1 cellular context compared by ENCODE assay signal in genomic region chr5:71586941-71587708, GRCh38.
TF ChIP-seq lines count a peak whose summit lies in the region.

Gene MCCC2, plus strand, starts transcription at chr5:71587340. Its CDS starts 86 bp downstream, at chr5:71587426.

TF ChIP-seq in HEK293, 187 proteins besides CTCF, POLR2A, EP300 and RAD21 (continued from another document):
- no peak for TF ChIP-seq PBX3 (CRISPR knock-in tag; IDR thresholded peaks at IDR 0.05)
- no peak for TF ChIP-seq ZNF792 (tag by site-specific recombination; IDR thresholded peaks at IDR 0.05)
- no peak for TF ChIP-seq ZIC2 (tag by site-specific recombination; IDR thresholded peaks at IDR 0.05)
- TF ChIP-seq SP7 (tag by site-specific recombination; IDR thresholded peaks at IDR 0.05): peak; percentile 63; the same call in 1 of the 2 replicates
- TF ChIP-seq ZNF501 (tag by site-specific recombination; IDR thresholded peaks at IDR 0.05): peak; percentile 94
- no peak for TF ChIP-seq ZSCAN18 (tag by site-specific recombination; IDR thresholded peaks at IDR 0.05)
- TF ChIP-seq ZNF391 (tag by site-specific recombination; IDR thresholded peaks at IDR 0.05; ENCODE audit: borderline replicate concordance, low read depth): no peak
- TF ChIP-seq ZNF707 (tag by site-specific recombination; IDR thresholded peaks at IDR 0.05): no peak
- no peak for TF ChIP-seq ZNF221 (tag by site-specific recombination; IDR thresholded peaks at IDR 0.05; ENCODE audit: borderline replicate concordance)
- peak; percentile 58; the same call in 1 of the 2 replicates for TF ChIP-seq ZNF561 (tag by site-specific recombination; IDR thresholded peaks at IDR 0.05; ENCODE audit: borderline replicate concordance)
- peak; percentile 52 for TF ChIP-seq ZNF660 (tag by site-specific recombination; IDR thresholded peaks at IDR 0.05)
- TF ChIP-seq PRDM4 (tag by site-specific recombination; IDR thresholded peaks at IDR 0.05): no peak
- TF ChIP-seq ZNF610 (tag by site-specific recombination; IDR thresholded peaks at IDR 0.05; ENCODE audit: borderline replicate concordance): no peak
- no peak; the same call in 1 of the 2 replicates for TF ChIP-seq ZSCAN4 (tag by site-specific recombination; IDR thresholded peaks at IDR 0.05)
- no peak for TF ChIP-seq ZNF354C (tag by site-specific recombination; IDR thresholded peaks at IDR 0.05; ENCODE audit: borderline replicate concordance, low read depth)
- TF ChIP-seq ZBTB11 (tag by site-specific recombination; conservative IDR thresholded peaks at IDR 0.05; ENCODE audit: low read depth): peak; percentile 65
- TF ChIP-seq ZFP3 (tag by site-specific recombination; IDR thresholded peaks at IDR 0.05; ENCODE audit: low read depth): no peak
- peak; percentile 52 for TF ChIP-seq EGR2 (tag by site-specific recombination; IDR thresholded peaks at IDR 0.05; ENCODE audit: low read depth)
- TF ChIP-seq ZBTB48 (tag by site-specific recombination; IDR thresholded peaks at IDR 0.05): peak; percentile 83
- peak; percentile 82 for TF ChIP-seq KLF9 (tag by site-specific recombination; IDR thresholded peaks at IDR 0.05; ENCODE audit: low read depth)
- no peak for TF ChIP-seq SALL2 (tag by site-specific recombination; IDR thresholded peaks at IDR 0.05; ENCODE audit: borderline replicate concordance)
- TF ChIP-seq ZNF132 (tag by site-specific recombination; IDR thresholded peaks at IDR 0.05; ENCODE audit: borderline replicate concordance): no peak
- no peak for TF ChIP-seq TRIM28 (IDR thresholded peaks at IDR 0.05; ENCODE audit: borderline replicate concordance, low read length)
- TF ChIP-seq ZNF138 (tag by site-specific recombination; IDR thresholded peaks at IDR 0.05; ENCODE audit: borderline replicate concordance): no peak
- TF ChIP-seq ZNF239 (tag by site-specific recombination; IDR thresholded peaks at IDR 0.05): no peak
- TF ChIP-seq ZBTB17 (tag by site-specific recombination; IDR thresholded peaks at IDR 0.05): peak; percentile 98
- no peak for TF ChIP-seq ZNF146 (tag by site-specific recombination; IDR thresholded peaks at IDR 0.05)
- peak; percentile 58; the same call in 1 of the 2 replicates for TF ChIP-seq KLF8 (tag by site-specific recombination; IDR thresholded peaks at IDR 0.05)
- 0 out of 2 replicates have a peak, but pooled peaks have one; percentile 11 for TF ChIP-seq MZF1 (tag by site-specific recombination; IDR thresholded peaks at IDR 0.05; ENCODE audit: borderline replicate concordance)
- TF ChIP-seq ZNF510 (tag by site-specific recombination; IDR thresholded peaks at IDR 0.05; ENCODE audit: insufficient replicate concordance): no peak
- TF ChIP-seq ZFP69B (tag by site-specific recombination; IDR thresholded peaks at IDR 0.05): no peak
- TF ChIP-seq ZNF596 (tag by site-specific recombination; IDR thresholded peaks at IDR 0.05): no peak
- no peak for TF ChIP-seq ZNF148 (tag by site-specific recombination; IDR thresholded peaks at IDR 0.05; ENCODE audit: borderline replicate concordance)
- no peak for TF ChIP-seq ZNF514 (tag by site-specific recombination; IDR thresholded peaks at IDR 0.05)
- TF ChIP-seq GLIS2 (tag by site-specific recombination; IDR thresholded peaks at IDR 0.05): peak; percentile 96
- TF ChIP-seq ZNF626 (tag by site-specific recombination; IDR thresholded peaks at IDR 0.05): no peak
- TF ChIP-seq ZNF571 (tag by site-specific recombination; IDR thresholded peaks at IDR 0.05): no peak
